27 cellular contexts compared by ENCODE assay signal in the genomic region with DNA sequence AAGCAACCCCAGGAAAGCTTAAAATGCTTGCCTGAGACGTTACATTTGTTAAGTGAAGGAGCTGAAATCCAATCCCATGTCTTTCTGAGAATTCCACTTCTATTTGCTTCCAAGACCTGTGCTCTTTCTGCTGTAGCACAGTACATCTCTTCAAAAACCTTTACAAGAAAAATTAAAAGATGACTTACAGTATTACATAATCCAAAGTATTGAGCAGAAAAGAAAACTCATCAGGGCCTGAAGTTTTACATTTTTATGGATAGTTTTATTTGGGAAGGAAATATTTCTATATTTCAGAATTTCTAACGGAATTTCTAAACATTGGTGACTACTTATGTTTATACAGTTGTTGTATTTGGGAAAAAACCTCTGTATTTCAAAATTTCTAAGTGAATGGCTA.
"Had no signal": no experiment of that assay in that cellular context is flagged by ENCODE, and none has a peak within 500 bp of the region (broad histone marks: within the 10 kb centered on the region; RNA-seq: fewer than 3 reads in every experiment).

No MANE protein-coding gene starts in this region.

- H3K27ac Mint-ChIP-seq: immature natural killer cell; naive thymus-derived CD8-positive, alpha-beta T cell; nephron; progenitor cell of endocrine pancreas; stimulated activated naive B cell treated with anti-CD40 and anti-IgM and Interleukin-4, amounts not matched to agents 10 μg/mL and 1 μg/mL and 100 μg/mL, for 72 hours had no signal

- H3K9me3 ChIP-seq: left lung, lower lobe of right lung, ovary, right atrium auricular region, right lobe of liver, stomach, testis, thyroid gland, transverse colon, upper lobe of left lung, vagina had no signal

- H3K36me3 Mint-ChIP-seq: immature natural killer cell; naive thymus-derived CD8-positive, alpha-beta T cell; stimulated activated naive B cell treated with anti-CD40 and anti-IgM and Interleukin-4, amounts not matched to agents 10 μg/mL and 1 μg/mL and 100 μg/mL, for 72 hours had no signal

- H3K4me3 ChIP-seq: left lung, lower lobe of right lung, ovary, right atrium auricular region, right lobe of liver, skin epidermis, stomach, testis, thyroid gland, transverse colon, upper lobe of left lung, vagina had no signal

- ATAC-seq: left colon; left lung; lower lobe of right lung; naive thymus-derived CD8-positive, alpha-beta T cell; right lobe of liver; stimulated activated naive B cell treated with anti-CD40 and anti-IgM and Interleukin-4, amounts not matched to agents 10 μg/mL and 1 μg/mL and 100 μg/mL, for 72 hours; stimulated activated naive CD8-positive, alpha-beta T cell treated with anti-CD3 and anti-CD28 coated beads, Interleukin-15, Interleukin-2, amounts not matched to agents 100 U/mL and 50 U/mL, for 24 hours had no signal

- H3K4me3 Mint-ChIP-seq: immature natural killer cell; naive thymus-derived CD8-positive, alpha-beta T cell; nephron; stimulated activated naive B cell treated with anti-CD40 and anti-IgM and Interleukin-4, amounts not matched to agents 10 μg/mL and 1 μg/mL and 100 μg/mL, for 72 hours had no signal

- H3K9me3 Mint-ChIP-seq: immature natural killer cell had no signal

- H3K4me1 ChIP-seq: left lung, lower lobe of right lung, right atrium auricular region, right lobe of liver, stomach, testis, thyroid gland, transverse colon, upper lobe of left lung, vagina had no signal

- H3K36me3 ChIP-seq: left lung, lower lobe of right lung, right atrium auricular region, right lobe of liver, stomach, thyroid gland, transverse colon, upper lobe of left lung, vagina had no signal

- DNase-seq: hypothalamus; immature natural killer cell; kidney; left colon; left lung; lower lobe of right lung; mammary epithelial cell; mesenchymal stem cell; naive thymus-derived CD8-positive, alpha-beta T cell; ovary; right lobe of liver; stimulated activated CD4-positive, alpha-beta T cell treated with anti-CD3 and anti-CD28 coated beads, Interleukin-12 subunit alpha, Interleukin-12 subunit beta, amount 100 ng/mL, for 4 hours; stimulated activated CD4-positive, alpha-beta T cell treated with anti-CD3 and anti-CD28 coated beads, Interleukin-15, amount 100 ng/mL, for 24 hours; stimulated activated CD4-positive, alpha-beta T cell treated with anti-CD3 and anti-CD28 coated beads, Interleukin-2, amount 100 ng/mL, for 24 hours; stimulated activated CD4-positive, alpha-beta T cell treated with anti-CD3 and anti-CD28 coated beads, Interleukin-4, amount 100 ng/mL, for 1 hour; stimulated activated naive B cell treated with anti-CD40 and anti-IgM and Interleukin-4, amounts not matched to agents 10 μg/mL and 1 μg/mL and 100 μg/mL, for 72 hours; stimulated activated naive CD8-positive, alpha-beta T cell treated with anti-CD3 and anti-CD28 coated beads, Interleukin-15, Interleukin-2, amounts not matched to agents 100 U/mL and 50 U/mL, for 24 hours; stomach; testis; thyroid gland; transverse colon; upper lobe of left lung had no signal

- H3K27me3 ChIP-seq: left lung, ovary, right atrium auricular region, right lobe of liver, stomach, testis, thyroid gland, transverse colon, upper lobe of left lung, vagina had no signal

- H3K27me3 Mint-ChIP-seq: progenitor cell of endocrine pancreas had no signal

- H3K4me1 Mint-ChIP-seq: immature natural killer cell; naive thymus-derived CD8-positive, alpha-beta T cell; stimulated activated naive B cell treated with anti-CD40 and anti-IgM and Interleukin-4, amounts not matched to agents 10 μg/mL and 1 μg/mL and 100 μg/mL, for 72 hours had no signal

- H3K27ac ChIP-seq: left lung, lower lobe of right lung, ovary, right atrium auricular region, right lobe of liver, skin epidermis, stomach, testis, thyroid gland, transverse colon, upper lobe of left lung, vagina had no signal
